ENCODE assay signal across 8 cellular contexts in genomic region chr2:216498418-216499413, GRCh38. TPM values are rescaled to one million over a fixed set of nuclear protein-coding genes. Genes with fewer than 3 reads are reported as not detected.
DNase-seq lines count a peak whose midpoint lies in the region; ATAC-seq lines count a peak whose summit lies in the region.

RPL37A (plus strand) TSS chr2:216498844; CDS start chr2:216498875, 31 bp downstream.

- peak within 1 kb of the TSS; percentile 95 for H2AK5ac ChIP-seq in mesendoderm (ENCODE audit: low read length)

- peak within 1 kb of the TSS; percentile 82 for H4K5ac ChIP-seq in mesendoderm (ENCODE audit: low read length)

- DNase-seq in COR-L47 (lab: John Stamatoyannopoulos, UW) = peak; percentile 92
- DNase-seq in HUDEP-2 (lab: John Stamatoyannopoulos, UW; ENCODE audit: unreplicated experiment in 76 of 76) = peak in 75 of 76 experiments; percentile 39 to 92 (median 83)
- DNase-seq in NT2/D1 (ENCODE audit: low read depth, low spot score) = peak; percentile 97
- peak; percentile 93 for DNase-seq in activated CD8-positive, alpha-beta memory T cell treated with anti-CD3 and anti-CD28 coated beads, Interleukin-2, amount 10 ng/mL, durations not matched to agents 7 days and 5 days
- peak; percentile 98 for DNase-seq in mesendoderm
- peak; percentile 71 for DNase-seq in stimulated activated CD8-positive, alpha-beta memory T cell treated with anti-CD3 and anti-CD28 coated beads, Interleukin-15, amount 100 ng/mL, for 1 hour (ENCODE audit: low read depth)

- H3K9me3 ChIP-seq in NT2/D1 (ENCODE audit: insufficient read depth, low read length) (no peaks in the 10 kb centered on the region), endocrine pancreas (ENCODE audit: control insufficient read depth, low read length) (no peaks in the 10 kb centered on the region)

- H3K4me3 Mint-ChIP-seq in activated CD8-positive, alpha-beta memory T cell treated with anti-CD3 and anti-CD28 coated beads, Interleukin-2, amount 10 ng/mL, durations not matched to agents 7 days and 5 days = peak within 1 kb of the TSS; percentile 100

- H3K9ac ChIP-seq in NT2/D1 (ENCODE audit: insufficient read length, low read depth) (peak within 1 kb of the TSS; percentile 98), endocrine pancreas (ENCODE audit: control insufficient read depth, insufficient read depth, low read length) (peak within 1 kb of the TSS; percentile 99), mesendoderm (ENCODE audit: low read length) (peak within 1 kb of the TSS; percentile 93)

- H3K27ac ChIP-seq in mesendoderm (ENCODE audit: low read depth, low read length) = peak within 1 kb of the TSS; percentile 54

- H3K9me3 Mint-ChIP-seq in activated CD8-positive, alpha-beta memory T cell treated with anti-CD3 and anti-CD28 coated beads, Interleukin-2, amount 10 ng/mL, durations not matched to agents 7 days and 5 days (ENCODE audit: low read depth) = no peaks in the 10 kb centered on the region

- peaks cover 63% of the 10 kb centered on the region for H3K4me1 Mint-ChIP-seq in activated CD8-positive, alpha-beta memory T cell treated with anti-CD3 and anti-CD28 coated beads, Interleukin-2, amount 10 ng/mL, durations not matched to agents 7 days and 5 days

- peak within 1 kb of the TSS; percentile 78 for H4K8ac ChIP-seq in mesendoderm (ENCODE audit: low read depth, low read length)

- peak within 1 kb of the TSS; percentile 96 for H3K4me3 ChIP-seq in NT2/D1 (ENCODE audit: insufficient read length, low read depth)
- H3K4me3 ChIP-seq in endocrine pancreas (ENCODE audit: control insufficient read depth, insufficient read depth, low read length) = peak within 1 kb of the TSS; percentile 96
- peak within 1 kb of the TSS; percentile 94 for H3K4me3 ChIP-seq in mesendoderm (ENCODE audit: low read length)

- H3K4me1 ChIP-seq in NT2/D1 (ENCODE audit: insufficient read depth, insufficient read length) = no peaks in the 10 kb centered on the region
- peaks cover 15% of the 10 kb centered on the region for H3K4me1 ChIP-seq in endocrine pancreas (ENCODE audit: control insufficient read depth, insufficient read depth, low read length)
- H3K4me1 ChIP-seq in mesendoderm (ENCODE audit: control insufficient read depth, low read depth, low read length) = no peaks in the 10 kb centered on the region

- H2BK15ac ChIP-seq in mesendoderm (replicated peaks; ENCODE audit: low read depth) = no peak within 1 kb of the TSS

- H3K4ac ChIP-seq in mesendoderm (ENCODE audit: low read depth, low read length) = peak within 1 kb of the TSS; percentile 77

- peak within 1 kb of the TSS; percentile 99 for H3K23ac ChIP-seq in mesendoderm (ENCODE audit: low read length)

- H3K36me3 ChIP-seq in NT2/D1 (ENCODE audit: insufficient read depth, insufficient read length, low read length) (peaks cover 72% of the 10 kb centered on the region), endocrine pancreas (ENCODE audit: control insufficient read depth, insufficient read depth, low read length) (no peaks in the 10 kb centered on the region), mesendoderm (ENCODE audit: control insufficient read depth, insufficient read depth, low read length) (peaks cover 13% of the 10 kb centered on the region)

- peak within 1 kb of the TSS; percentile 65 for H3K4me2 ChIP-seq in mesendoderm (ENCODE audit: low read length)

- H2BK5ac ChIP-seq in mesendoderm (ENCODE audit: low read length) = peak within 1 kb of the TSS; percentile 31

- ATAC-seq in GM21381 (IDR thresholded peaks at IDR 0.05; ENCODE audit: unreplicated experiment) = peak; percentile 97
- peak; percentile 98 for ATAC-seq in activated CD8-positive, alpha-beta memory T cell treated with anti-CD3 and anti-CD28 coated beads, Interleukin-2, amount 10 ng/mL, durations not matched to agents 7 days and 5 days

- no peak within 1 kb of the TSS for H2BK120ac ChIP-seq in mesendoderm (ENCODE audit: low read depth, low read length)

- peak within 1 kb of the TSS; percentile 99 for H3K56ac ChIP-seq in mesendoderm (ENCODE audit: low read length)

- no CpG with 5 or more reads among the region's 55 CpGs for WGBS in mesendoderm (ENCODE audit: extremely low coverage, insufficient coverage, low lambda C conversion rate)

- peaks cover 13% of the 10 kb centered on the region for H3K79me1 ChIP-seq in mesendoderm (ENCODE audit: low read length)

- no peaks in the 10 kb centered on the region for H3K27me3 Mint-ChIP-seq in activated CD8-positive, alpha-beta memory T cell treated with anti-CD3 and anti-CD28 coated beads, Interleukin-2, amount 10 ng/mL, durations not matched to agents 7 days and 5 days

- H3K36me3 Mint-ChIP-seq in activated CD8-positive, alpha-beta memory T cell treated with anti-CD3 and anti-CD28 coated beads, Interleukin-2, amount 10 ng/mL, durations not matched to agents 7 days and 5 days = peaks cover 54% of the 10 kb centered on the region

- CTCF ChIA-PET in activated CD8-positive, alpha-beta memory T cell treated with anti-CD3 and anti-CD28 coated beads, Interleukin-2, amount 10 ng/mL, durations not matched to agents 7 days and 5 days (lab: Charles Lee) = interaction anchor here (0.6 to 1.4 kb wide), 7 partner anchors 21 to 532 kb away, joined by 3 to 5 read pairs (median 3); no protein-coding TSS in a partner anchor

- H3K27me3 ChIP-seq in NT2/D1 (ENCODE audit: insufficient read depth, insufficient read length) = no peaks in the 10 kb centered on the region
- no peaks in the 10 kb centered on the region for H3K27me3 ChIP-seq in endocrine pancreas (ENCODE audit: control insufficient read depth, insufficient read depth, low read length)
- H3K27me3 ChIP-seq in mesendoderm (ENCODE audit: insufficient read depth, low read length, poor library complexity) = no peaks in the 10 kb centered on the region

- H3K27ac Mint-ChIP-seq in activated CD8-positive, alpha-beta memory T cell treated with anti-CD3 and anti-CD28 coated beads, Interleukin-2, amount 10 ng/mL, durations not matched to agents 7 days and 5 days = peak within 1 kb of the TSS; percentile 93

- H3K79me2 ChIP-seq in mesendoderm (ENCODE audit: control insufficient read depth, insufficient read depth, low read length) = peaks cover 32% of the 10 kb centered on the region

- peak within 1 kb of the TSS; percentile 57 for H3K18ac ChIP-seq in mesendoderm (ENCODE audit: low read length)

RNA-seq across cellular contexts. Expression of gene RPL37A, which starts in this region (rescaled TPM):
- total RNA-seq in activated CD8-positive, alpha-beta memory T cell treated with anti-CD3 and anti-CD28 coated beads, Interleukin-2, amount 10 ng/mL, durations not matched to agents 7 days and 5 days = 1,000 to 10,000 TPM; 2,001 to 2,301 TPM
- 10,990 TPM for polyA plus RNA-seq in mesendoderm (2013, experiment 1 of 2)
- 10,919 TPM for polyA plus RNA-seq in mesendoderm (2013, experiment 2 of 2)

Comparison
In these comparisons a context has a peak if more than half of its experiments do, and no peak if none do; other contexts are left out.
1. Peak in every context shown above with its lines: DNase-seq, ATAC-seq, H3K4me3 ChIP-seq and H3K27ac ChIP-seq.